ENCODE assay signal across 8 cellular contexts in genomic region chr10:101818958-101819633, GRCh38. TPM values are rescaled to one million over a fixed set of nuclear protein-coding genes. Genes with fewer than 3 reads are reported as not detected.
A peak's percentile ranks its signal among the peaks of the same experiment; 100 is the strongest.
DNase-seq lines count a peak whose midpoint lies in the region; ATAC-seq, FAIRE-seq and TF ChIP-seq lines count a peak whose summit lies in the region.

No MANE protein-coding gene starts in this region.

- FAIRE-seq in D721Med (lab: Jason Lieb, UNC), result no peak

- H3K9me3 ChIP-seq in WERI-Rb-1 (ENCODE audit: severe bottlenecking), result no peaks in the 10 kb centered on the region
- H3K9me3 ChIP-seq in gastroesophageal sphincter, result no peaks in the 10 kb centered on the region
- no peaks in the 10 kb centered on the region for H3K9me3 ChIP-seq in prostate gland

- H3K4me1 ChIP-seq in gastroesophageal sphincter (peaks cover 0 to 33% (median 11%) of the 10 kb centered on the region in 3 donors), prostate gland (replicated peaks) (peaks cover 5% of the 10 kb centered on the region)

- H3K27me3 ChIP-seq in WERI-Rb-1 (ENCODE audit: insufficient read depth, low read depth, severe bottlenecking), result no peaks in the 10 kb centered on the region
- H3K27me3 ChIP-seq in gastroesophageal sphincter, result no peaks in the 10 kb centered on the region
- H3K27me3 ChIP-seq in prostate gland (replicated peaks; ENCODE audit: insufficient read depth), result no peaks in the 10 kb centered on the region

- H3K36me3 ChIP-seq in WERI-Rb-1 (peaks cover 20% of the 10 kb centered on the region), gastroesophageal sphincter (no peaks in the 10 kb centered on the region), prostate gland (no peaks in the 10 kb centered on the region)

- H3K4me3 ChIP-seq in WERI-Rb-1 (ENCODE audit: low read depth, low read length), result peak overlapping the region; percentile 87
- peak overlapping the region; percentile 95 to 100 for H3K4me3 ChIP-seq in gastroesophageal sphincter
- H3K4me3 ChIP-seq in prostate gland, result peak overlapping the region; percentile 22 to 100

- TF ChIP-seq POLR2A in gastroesophageal sphincter (IDR thresholded peaks at IDR 0.05) (no peak), prostate gland (IDR thresholded peaks at IDR 0.05) (no peak)

- TF ChIP-seq CTCF in C4-2B (conservative IDR thresholded peaks at IDR 0.05), result no peak
- TF ChIP-seq CTCF in WERI-Rb-1 (IDR thresholded peaks at IDR 0.05; ENCODE audit: low read depth, low read length), result no peak
- no peak for TF ChIP-seq CTCF in gastroesophageal sphincter (IDR thresholded peaks at IDR 0.05)
- peak in 1 of 4 experiments; percentile 1 for TF ChIP-seq CTCF in prostate gland (IDR thresholded peaks at IDR 0.05)
- TF ChIP-seq CTCF in D721Med (IDR thresholded peaks at IDR 0.05; ENCODE audit: insufficient read depth, missing control alignments), result no peak

- intact Hi-C loops in prostate gland (cut with DNase I), result loop anchor here (5.0 kb wide), 2 partner anchors 37 to 333 kb away; partner anchors contain the start of genes NOLC1 and NPM3

- TF ChIP-seq EP300 in gastroesophageal sphincter (IDR thresholded peaks at IDR 0.05), result no peak

- DNase-seq in WERI-Rb-1, result no peak
- peak; percentile 19 for DNase-seq in prostate gland (ENCODE audit: low spot score)
- DNase-seq in SKM-1 treated with dmso at 0.1 percent for 144 hours (lab: John Stamatoyannopoulos, UW; ENCODE audit: unreplicated experiment), result no peak
- DNase-seq in D721Med (ENCODE audit: insufficient read length, low spot score), result no peak

- H3K27ac ChIP-seq in C4-2B, result peak overlapping the region; percentile 90
- peak overlapping the region; percentile 98 for H3K27ac ChIP-seq in WERI-Rb-1
- H3K27ac ChIP-seq in gastroesophageal sphincter, result peak overlapping the region; percentile 55 to 99 (median 97)
- peak overlapping the region; percentile 96 to 97 for H3K27ac ChIP-seq in prostate gland

- ATAC-seq in GM18907 (IDR thresholded peaks at IDR 0.05; ENCODE audit: unreplicated experiment) (peak; percentile 19), HG03135 (IDR thresholded peaks at IDR 0.05; ENCODE audit: unreplicated experiment) (peak; percentile 11), gastroesophageal sphincter (peak; percentile 37)

- WGBS in gastroesophageal sphincter (ENCODE audit: low coverage in 1 of 2), 2 donors, result 21 to 33% methylated on average over 8 to 9 of the region's 13 CpGs
- 23% methylated on average over 13 of the region's 13 CpGs for WGBS in prostate gland

RNA-seq across cellular contexts. Expression of gene OGA, which starts 0.9 kb away (rescaled TPM):
- total RNA-seq in gastroesophageal sphincter (100 to 1,000 TPM in 2 of 4 donors, 10 to 100 TPM in 2; 92.5 to 163 (median 115) TPM), prostate gland (100 to 1,000 TPM in 1 of 2 donors, 10 to 100 TPM in 1; 82.5 to 143 TPM)

RNA-seq across cellular contexts. Expression of gene KCNIP2, which starts 24.5 kb away (rescaled TPM):
- 1 to 10 TPM in 1 of 4 donors, under 1 TPM in 2, not detected in 1; 0.78 to 2.4 (median 0.89) TPM for total RNA-seq in gastroesophageal sphincter
- total RNA-seq in prostate gland, result 1 to 10 TPM; 2.6 to 3.0 TPM

RNA-seq across cellular contexts. Expression of gene NPM3, which starts 35.9 kb away (rescaled TPM):
- 10 to 100 TPM; 11.4 to 28.2 (median 21.8) TPM for total RNA-seq in gastroesophageal sphincter
- total RNA-seq in prostate gland, result 10 to 100 TPM; 43.7 to 47.4 TPM

RNA-seq across cellular contexts. Expression of gene FGF8, which starts 43.2 kb away (rescaled TPM):
- total RNA-seq in gastroesophageal sphincter (not detected), prostate gland (1 to 10 TPM in 1 of 2 donors, not detected in 1; 1.2 TPM)
